Comparison of ENCODE assay signal across 23 cellular contexts in genomic region chr2:20092226-20092900, GRCh38. TPM values are rescaled to one million over a fixed set of nuclear protein-coding genes. Genes with fewer than 3 reads are reported as not detected.
DNase-seq lines count a peak whose midpoint lies in the region; ATAC-seq and TF ChIP-seq lines count a peak whose summit lies in the region.
"Had no signal": no experiment of that assay in that cellular context is flagged by ENCODE, and none has a peak within 500 bp of the region (broad histone marks: within the 10 kb centered on the region; RNA-seq: fewer than 3 reads in every experiment).

No MANE protein-coding gene starts in this region.

- peak; percentile 49 for DNase-seq in cardiac septum (ENCODE audit: low spot score)
- DNase-seq in Right ventricle myocardium inferior (ENCODE audit: missing footprints), result no peak
- DNase-seq in endothelial cell (ENCODE audit: low spot score), result no peak
- no peak for DNase-seq in osteoblast (ENCODE audit: insufficient read length, low spot score, missing footprints)
- DNase-seq in uterus, result no peak
- DNase-seq in NCI-H1694 treated with DMSO at 0.1 percent for 48 hours (lab: John Stamatoyannopoulos, UW), result no peak
- no peak for DNase-seq in activated CD4-positive, alpha-beta T cell treated with anti-CD3 and anti-CD28 coated beads, Interleukin-2, amount 10 ng/mL, durations not matched to agents 24 days and 14 days
- DNase-seq: 8988T; activated naive CD8-positive, alpha-beta T cell treated with anti-CD3 and anti-CD28 coated beads for 36 hours; H7; midbrain; NCI-H1694; NCI-H2227 treated with DMSO at 0.1 percent for 48 hours; stimulated activated naive CD4-positive, alpha-beta T cell had no signal

- no peak for ATAC-seq in Right ventricle myocardium inferior
- no peak for ATAC-seq in GM21737 (IDR thresholded peaks at IDR 0.05; ENCODE audit: unreplicated experiment)
- ATAC-seq: Panc1 had no signal

- H3K9me3 ChIP-seq in osteoblast (ENCODE audit: low read depth, low read length) (no peaks in the 10 kb centered on the region), uterus (no peaks in the 10 kb centered on the region)
- H3K9me3 ChIP-seq: body of pancreas, MG63, psoas muscle had no signal

- TF ChIP-seq POLR2A in uterus (IDR thresholded peaks at IDR 0.05), result no peak

- H4K20me1 ChIP-seq in osteoblast (ENCODE audit: insufficient read depth, low read length), result no peaks in the 10 kb centered on the region

- no peaks in the 10 kb centered on the region for H3K79me2 ChIP-seq in osteoblast (ENCODE audit: insufficient read depth, low read length)

- no peak overlapping the region for H3K27ac Mint-ChIP-seq in endothelial cell (ENCODE audit: unreplicated experiment)
- H3K27ac Mint-ChIP-seq in activated CD4-positive, alpha-beta T cell treated with anti-CD3 and anti-CD28 coated beads, Interleukin-2, amount 10 ng/mL, durations not matched to agents 24 days and 14 days, result no peak overlapping the region
- H3K27ac Mint-ChIP-seq: activated naive CD8-positive, alpha-beta T cell treated with anti-CD3 and anti-CD28 coated beads for 36 hours; activated T-helper 1 cell treated with anti-CD3 and anti-CD28 coated beads, Interleukin-12 subunit alpha, Interleukin-12 subunit beta, Interleukin-2, Interleukin-4 antibody, amounts not matched to agents 30 ng/mL and 10 ng/mL and 1 ng/mL, durations not matched to agents 14 hours and 24 hours and 36 hours had no signal

- H3K4me1 ChIP-seq in osteoblast (ENCODE audit: insufficient read depth, low read length) (peaks cover 26% of the 10 kb centered on the region), uterus (no peaks in the 10 kb centered on the region)

- H3K27ac ChIP-seq in osteoblast (ENCODE audit: low read depth, low read length) (peak overlapping the region; percentile 93), uterus (peak overlapping the region; percentile 35 to 58)
- H3K27ac ChIP-seq: C4-2B had no signal

- H3K9me3 Mint-ChIP-seq in endothelial cell (ENCODE audit: unreplicated experiment), result no peaks in the 10 kb centered on the region
- H3K9me3 Mint-ChIP-seq in activated CD4-positive, alpha-beta T cell treated with anti-CD3 and anti-CD28 coated beads, Interleukin-2, amount 10 ng/mL, durations not matched to agents 24 days and 14 days, result no peaks in the 10 kb centered on the region
- H3K9me3 Mint-ChIP-seq: activated naive CD8-positive, alpha-beta T cell treated with anti-CD3 and anti-CD28 coated beads for 36 hours; activated T-helper 1 cell treated with anti-CD3 and anti-CD28 coated beads, Interleukin-12 subunit alpha, Interleukin-12 subunit beta, Interleukin-2, Interleukin-4 antibody, amounts not matched to agents 30 ng/mL and 10 ng/mL and 1 ng/mL, durations not matched to agents 14 hours and 24 hours and 36 hours had no signal

- H3K36me3 ChIP-seq in osteoblast (ENCODE audit: insufficient read depth, low read length) (no peaks in the 10 kb centered on the region), uterus (no peaks in the 10 kb centered on the region)
- H3K36me3 ChIP-seq: MG63 had no signal

- H3K4me3 Mint-ChIP-seq in endothelial cell (ENCODE audit: unreplicated experiment), result peak overlapping the region; percentile 54
- H3K4me3 Mint-ChIP-seq in activated CD4-positive, alpha-beta T cell treated with anti-CD3 and anti-CD28 coated beads, Interleukin-2, amount 10 ng/mL, durations not matched to agents 24 days and 14 days, result no peak overlapping the region
- H3K4me3 Mint-ChIP-seq: activated naive CD8-positive, alpha-beta T cell treated with anti-CD3 and anti-CD28 coated beads for 36 hours; activated T-helper 1 cell treated with anti-CD3 and anti-CD28 coated beads, Interleukin-12 subunit alpha, Interleukin-12 subunit beta, Interleukin-2, Interleukin-4 antibody, amounts not matched to agents 30 ng/mL and 10 ng/mL and 1 ng/mL, durations not matched to agents 14 hours and 24 hours and 36 hours; type B pancreatic cell had no signal

- H3K4me3 ChIP-seq in osteoblast (ENCODE audit: insufficient read depth, low read length) (no peak overlapping the region), uterus (no peak overlapping the region)
- H3K4me3 ChIP-seq: body of pancreas, coronary artery, MG63, psoas muscle had no signal

- no peak overlapping the region for H2AFZ ChIP-seq in osteoblast (ENCODE audit: low read length)

- H3K4me2 ChIP-seq in osteoblast (ENCODE audit: insufficient read depth, low read length), result peak overlapping the region; percentile 80

- intact Hi-C loops in cardiac septum (cut with DNase I), result no loop called here
- intact Hi-C loops in Right ventricle myocardium inferior (cut with DNase I), result loop anchor here (10.0 kb wide), 1 partner anchor 1708 kb away; no protein-coding TSS in a partner anchor
- intact Hi-C loops in uterus (cut with DNase I; ENCODE audit: low total_unique reads), result no loop called here
- intact Hi-C loops in activated CD4-positive, alpha-beta T cell treated with anti-CD3 and anti-CD28 coated beads, Interleukin-2, amount 10 ng/mL, durations not matched to agents 24 days and 14 days (cut with micrococcal nuclease), result no loop called here

- H3K27me3 ChIP-seq in osteoblast (ENCODE audit: insufficient read depth, low read length), result no peaks in the 10 kb centered on the region
- no peaks in the 10 kb centered on the region for H3K27me3 ChIP-seq in uterus
- H3K27me3 ChIP-seq: body of pancreas, MG63 had no signal

- peaks cover 5% of the 10 kb centered on the region for H3K27me3 Mint-ChIP-seq in endothelial cell (ENCODE audit: unreplicated experiment)
- H3K27me3 Mint-ChIP-seq in activated CD4-positive, alpha-beta T cell treated with anti-CD3 and anti-CD28 coated beads, Interleukin-2, amount 10 ng/mL, durations not matched to agents 24 days and 14 days, result peaks cover 13% of the 10 kb centered on the region

- TF ChIP-seq CTCF in endothelial cell (IDR thresholded peaks at IDR 0.05; ENCODE audit: unreplicated experiment) (no peak), osteoblast (IDR thresholded peaks at IDR 0.05; ENCODE audit: extremely low read depth, low read depth, low read length) (no peak), uterus (IDR thresholded peaks at IDR 0.05) (no peak)

- peaks cover 21% of the 10 kb centered on the region for H3K4me1 Mint-ChIP-seq in endothelial cell (ENCODE audit: unreplicated experiment)
- peaks cover 2% of the 10 kb centered on the region for H3K4me1 Mint-ChIP-seq in activated CD4-positive, alpha-beta T cell treated with anti-CD3 and anti-CD28 coated beads, Interleukin-2, amount 10 ng/mL, durations not matched to agents 24 days and 14 days
- H3K4me1 Mint-ChIP-seq: activated naive CD8-positive, alpha-beta T cell treated with anti-CD3 and anti-CD28 coated beads for 36 hours had no signal

- no peaks in the 10 kb centered on the region for H3K36me3 Mint-ChIP-seq in endothelial cell (ENCODE audit: low read depth, unreplicated experiment)
- no peaks in the 10 kb centered on the region for H3K36me3 Mint-ChIP-seq in activated CD4-positive, alpha-beta T cell treated with anti-CD3 and anti-CD28 coated beads, Interleukin-2, amount 10 ng/mL, durations not matched to agents 24 days and 14 days (ENCODE audit: low read depth)
- H3K36me3 Mint-ChIP-seq: activated naive CD8-positive, alpha-beta T cell treated with anti-CD3 and anti-CD28 coated beads for 36 hours; type B pancreatic cell had no signal

RNA-seq across cellular contexts. Expression of gene LAPTM4A, which starts 40.9 kb away (rescaled TPM):
- total RNA-seq in cardiac septum (134 TPM), Right ventricle myocardium inferior (242 TPM), endothelial cell (ENCODE audit: unreplicated experiment) (264 TPM), osteoblast (249 and 275 TPM in 2 replicates), uterus (100 to 1,000 TPM; 255 to 386 (median 292) TPM)
- total RNA-seq in activated CD4-positive, alpha-beta T cell treated with anti-CD3 and anti-CD28 coated beads, Interleukin-2, amount 10 ng/mL, durations not matched to agents 24 days and 14 days, result 24.3 and 25.3 TPM in 2 replicates
